In the genomic region with DNA sequence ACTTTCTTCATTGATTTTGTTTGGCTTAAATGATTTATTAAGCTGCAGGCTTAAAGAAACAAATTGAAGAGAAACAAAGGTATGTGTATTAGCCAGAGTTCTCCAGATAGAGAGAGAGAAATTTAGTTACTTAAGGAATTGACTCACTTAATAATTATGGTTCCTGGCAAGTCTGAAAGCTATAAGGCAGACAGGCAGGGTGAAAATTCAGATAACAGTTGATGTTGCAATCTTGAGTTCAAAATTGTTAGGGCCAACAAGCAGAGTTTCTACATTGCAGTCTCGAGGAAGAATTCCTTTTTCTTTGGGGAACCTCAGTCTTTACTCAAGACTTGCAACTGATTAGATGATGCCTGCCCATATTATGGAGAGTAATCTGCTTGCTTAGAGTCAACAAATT, we compare ENCODE assay signal across 30 cellular contexts.
"Had no signal": no experiment of that assay in that cellular context is flagged by ENCODE, and none has a peak within 500 bp of the region (broad histone marks: within the 10 kb centered on the region; RNA-seq: fewer than 3 reads in every experiment).

No MANE protein-coding gene starts in this region.

- ATAC-seq: activated CD8-positive, alpha-beta T cell treated with anti-CD3 and anti-CD28 coated beads for 36 hours; activated naive CD8-positive, alpha-beta T cell treated with anti-CD3 and anti-CD28 coated beads, Interleukin-2, amount 50 U/mL, for 24 hours; activated T-cell treated with anti-CD3 and anti-CD28 coated beads, Interleukin-2, amount 50 U/mL, for 4 hours; activated T-helper 17 cell treated with anti-CD3 and anti-CD28 coated beads, Interleukin-2, amount 50 U/mL, for 72 hours; esophagus mucosa; gastroesophageal sphincter; heart right ventricle had no signal

- H3K4me3 ChIP-seq: adrenal gland, breast epithelium, cardiac muscle cell, colonic mucosa, gastroesophageal sphincter, heart right ventricle had no signal

- H3K36me3 ChIP-seq: adrenal gland, breast epithelium, cardiac muscle cell, colonic mucosa, gastroesophageal sphincter, heart right ventricle had no signal

- H3K27ac Mint-ChIP-seq: activated CD4-positive, alpha-beta T cell treated with anti-CD3 and anti-CD28 coated beads, Interleukin-2, amount 10 ng/mL, durations not matched to agents 7 days and 5 days; activated CD8-positive, alpha-beta T cell treated with anti-CD3 and anti-CD28 coated beads for 36 hours; activated naive CD4-positive, alpha-beta T cell treated with anti-CD3 and anti-CD28 coated beads, Interleukin-2, amount 50 U/mL, for 24 hours; activated naive CD8-positive, alpha-beta T cell treated with anti-CD3 and anti-CD28 coated beads for 36 hours; activated naive CD8-positive, alpha-beta T cell treated with anti-CD3 and anti-CD28 coated beads, Interleukin-2, amount 50 U/mL, for 24 hours; activated T-helper 17 cell treated with anti-CD3 and anti-CD28 coated beads, Interleukin-2, amount 50 U/mL, for 72 hours; brain had no signal

- DNase-seq: activated CD4-positive, alpha-beta T cell treated with anti-CD3 and anti-CD28 coated beads for 4 hours; activated CD4-positive, alpha-beta T cell treated with anti-CD3 and anti-CD28 coated beads, Interleukin-2, amount 10 ng/mL, durations not matched to agents 7 days and 5 days; activated CD4-positive, alpha-beta T cell treated with anti-CD3 and anti-CD28 coated beads, Interleukin-2, amount 50 U/mL, for 48 hours; activated CD4-positive, CD25-positive, alpha-beta regulatory T cell; activated CD4-positive, CD25-positive, alpha-beta regulatory T cell treated with anti-CD3 and anti-CD28 coated beads, Interleukin-2, amount 50 U/mL, for 72 hours; activated CD8-positive, alpha-beta memory T cell treated with anti-CD3 and anti-CD28 coated beads for 24 hours; activated CD8-positive, alpha-beta T cell treated with anti-CD3 and anti-CD28 coated beads for 36 hours; activated effector memory CD4-positive, alpha-beta T cell treated with Interleukin-2 at 50 U/mL for 16 hours; activated gamma-delta T cell treated with Interleukin-2 at 50 U/mL for 16 hours; activated naive CD4-positive, alpha-beta T cell treated with Interleukin-2 at 50 U/mL for 16 hours; activated naive CD8-positive, alpha-beta T cell treated with anti-CD3 and anti-CD28 coated beads for 36 hours; activated naive CD8-positive, alpha-beta T cell treated with anti-CD3 and anti-CD28 coated beads, Interleukin-2, amount 50 U/mL, for 24 hours; activated T-cell treated with anti-CD3 and anti-CD28 coated beads, Interleukin-2, amount 50 U/mL, for 4 hours; adrenal gland; amygdala; aorta; central memory CD4-positive, alpha-beta T cell; cerebellar nuclear complex; colonic mucosa; effector CD8-positive, alpha-beta T cell; foreskin melanocyte; heart right ventricle; T-helper 2 cell had no signal

- H3K36me3 Mint-ChIP-seq: activated naive CD4-positive, alpha-beta T cell treated with anti-CD3 and anti-CD28 coated beads, Interleukin-2, amount 50 U/mL, for 24 hours; activated naive CD8-positive, alpha-beta T cell treated with anti-CD3 and anti-CD28 coated beads for 36 hours; brain had no signal

- H3K4me3 Mint-ChIP-seq: activated CD4-positive, alpha-beta T cell treated with anti-CD3 and anti-CD28 coated beads, Interleukin-2, amount 10 ng/mL, durations not matched to agents 7 days and 5 days; activated CD8-positive, alpha-beta T cell treated with anti-CD3 and anti-CD28 coated beads for 36 hours; activated naive CD4-positive, alpha-beta T cell treated with anti-CD3 and anti-CD28 coated beads, Interleukin-2, amount 50 U/mL, for 24 hours; activated naive CD8-positive, alpha-beta T cell treated with anti-CD3 and anti-CD28 coated beads for 36 hours; activated naive CD8-positive, alpha-beta T cell treated with anti-CD3 and anti-CD28 coated beads, Interleukin-2, amount 50 U/mL, for 24 hours; activated T-cell treated with anti-CD3 and anti-CD28 coated beads, Interleukin-2, amount 50 U/mL, for 4 hours; activated T-helper 17 cell treated with anti-CD3 and anti-CD28 coated beads, Interleukin-2, amount 50 U/mL, for 72 hours; brain had no signal

- H3K9me3 ChIP-seq: adrenal gland, colonic mucosa had no signal

- H3K27me3 Mint-ChIP-seq: activated CD4-positive, alpha-beta T cell treated with anti-CD3 and anti-CD28 coated beads, Interleukin-2, amount 10 ng/mL, durations not matched to agents 7 days and 5 days; activated CD8-positive, alpha-beta T cell treated with anti-CD3 and anti-CD28 coated beads for 36 hours; activated naive CD8-positive, alpha-beta T cell treated with anti-CD3 and anti-CD28 coated beads for 36 hours; activated naive CD8-positive, alpha-beta T cell treated with anti-CD3 and anti-CD28 coated beads, Interleukin-2, amount 50 U/mL, for 24 hours; activated T-helper 17 cell treated with anti-CD3 and anti-CD28 coated beads, Interleukin-2, amount 50 U/mL, for 72 hours had no signal

- H3K27ac ChIP-seq: adrenal gland, breast epithelium, cardiac muscle cell, colonic mucosa, gastroesophageal sphincter, heart right ventricle had no signal

- H3K4me1 Mint-ChIP-seq: activated CD4-positive, alpha-beta T cell treated with anti-CD3 and anti-CD28 coated beads, Interleukin-2, amount 10 ng/mL, durations not matched to agents 7 days and 5 days; activated naive CD4-positive, alpha-beta T cell treated with anti-CD3 and anti-CD28 coated beads, Interleukin-2, amount 50 U/mL, for 24 hours; activated naive CD8-positive, alpha-beta T cell treated with anti-CD3 and anti-CD28 coated beads for 36 hours; activated naive CD8-positive, alpha-beta T cell treated with anti-CD3 and anti-CD28 coated beads, Interleukin-2, amount 50 U/mL, for 24 hours; activated T-helper 17 cell treated with anti-CD3 and anti-CD28 coated beads, Interleukin-2, amount 50 U/mL, for 72 hours; brain had no signal

- H3K9me3 Mint-ChIP-seq: activated CD4-positive, alpha-beta T cell treated with anti-CD3 and anti-CD28 coated beads, Interleukin-2, amount 10 ng/mL, durations not matched to agents 7 days and 5 days had no signal

- H3K4me1 ChIP-seq: adrenal gland, breast epithelium, colonic mucosa, gastroesophageal sphincter, heart right ventricle had no signal

- H3K27me3 ChIP-seq: adrenal gland, breast epithelium, cardiac muscle cell, colonic mucosa, gastroesophageal sphincter, heart right ventricle had no signal
